In genomic region chr13:25932353-25932752, GRCh38 we compare ENCODE assay signal across 23 cellular contexts.
"Had no signal": no experiment of that assay in that cellular context is flagged by ENCODE, and none has a peak within 500 bp of the region (broad histone marks: within the 10 kb centered on the region; RNA-seq: fewer than 3 reads in every experiment).

No MANE protein-coding gene starts in this region.

- H3K4me3 ChIP-seq: colonic mucosa, gastrocnemius medialis, heart right ventricle, ovary, right atrium auricular region, sigmoid colon, skin epidermis, stomach, thoracic aorta had no signal

- H3K27ac ChIP-seq: colonic mucosa, gastrocnemius medialis, heart right ventricle, ovary, right atrium auricular region, sigmoid colon, skin epidermis, stomach, thoracic aorta had no signal

- ATAC-seq: esophagus mucosa; gastrocnemius medialis; heart right ventricle; naive thymus-derived CD4-positive, alpha-beta T cell had no signal

- H3K36me3 ChIP-seq: colonic mucosa, gastrocnemius medialis, heart right ventricle, ovary, right atrium auricular region, sigmoid colon, stomach, thoracic aorta had no signal

- H3K4me1 ChIP-seq: colonic mucosa, gastrocnemius medialis, heart right ventricle, right atrium auricular region, sigmoid colon, stomach had no signal

- H3K27ac Mint-ChIP-seq: naive thymus-derived CD4-positive, alpha-beta T cell had no signal

- H3K9me3 ChIP-seq: colonic mucosa, gastrocnemius medialis, heart right ventricle, ovary, right atrium auricular region, sigmoid colon, stomach, thoracic aorta had no signal

- H3K4me3 Mint-ChIP-seq: naive thymus-derived CD4-positive, alpha-beta T cell; neural crest cell had no signal

- H3K9me3 Mint-ChIP-seq: neural crest cell had no signal

- DNase-seq: colonic mucosa; dermis blood vessel endothelial cell; effector memory CD4-positive, alpha-beta T cell; gastrocnemius medialis; heart right ventricle; hypothalamus; kidney glomerular epithelial cell; mammary epithelial cell; naive thymus-derived CD4-positive, alpha-beta T cell; nucleus accumbens; ovary; sigmoid colon; stimulated activated CD4-positive, alpha-beta T cell treated with anti-CD3 and anti-CD28 coated beads, Interleukin-2, amount 100 ng/mL, for 24 hours; stimulated activated CD4-positive, alpha-beta T cell treated with anti-CD3 and anti-CD28 coated beads, Interleukin-4, amount 100 ng/mL, for 4 hours; stimulated activated naive CD4-positive, alpha-beta T cell; stomach; substantia nigra; trophoblast cell had no signal

- H3K27me3 ChIP-seq: colonic mucosa, gastrocnemius medialis, ovary, right atrium auricular region, sigmoid colon, stomach had no signal
